Comparison of ENCODE assay signal across 16 cellular contexts in genomic region chr20:59784365-59785117, GRCh38.
A peak's percentile ranks its signal among the peaks of the same experiment; 100 is the strongest.
DNase-seq lines count a peak whose midpoint lies in the region; ATAC-seq and TF ChIP-seq lines count a peak whose summit lies in the region.
"Had no signal": no experiment of that assay in that cellular context is flagged by ENCODE, and none has a peak within 500 bp of the region (broad histone marks: within the 10 kb centered on the region; RNA-seq: fewer than 3 reads in every experiment).

No MANE protein-coding gene starts in this region.

- H3K23ac ChIP-seq in H9 (ENCODE audit: insufficient read length, low read depth, low read length), result no peak overlapping the region

- H2BK5ac ChIP-seq in H9 (ENCODE audit: insufficient read length, low read length), result no peak overlapping the region

- in situ Hi-C loops in G401 (cut with HindIII; ENCODE audit: low sequenced_read_pairs), result no loop called here

- H2BK120ac ChIP-seq in H9 (ENCODE audit: low read depth, low read length, poor library complexity, severe bottlenecking), result no peak overlapping the region

- H3K27me3 ChIP-seq in H9 (ENCODE audit: insufficient read depth, low read length), result no peaks in the 10 kb centered on the region
- peaks cover 0 to 7% (median 0%) of the 10 kb centered on the region in 3 donors for H3K27me3 ChIP-seq in sigmoid colon
- peaks cover 0 to 20% (median 0%) of the 10 kb centered on the region in 3 donors for H3K27me3 ChIP-seq in stomach

- H3K27me3 Mint-ChIP-seq in H9 (ENCODE audit: low read depth), result peaks cover 21% of the 10 kb centered on the region

- no peak overlapping the region for H2BK20ac ChIP-seq in H9 (ENCODE audit: low read depth, low read length, poor library complexity, severe bottlenecking)

- H4K5ac ChIP-seq in H9 (ENCODE audit: insufficient read length, low read depth, low read length), result no peak overlapping the region

- no peaks in the 10 kb centered on the region for H3K23me2 ChIP-seq in H9 (ENCODE audit: insufficient read length, low read depth, low read length, poor library complexity, severe bottlenecking)

- H2AFZ ChIP-seq in H9 (ENCODE audit: low read length), result no peak overlapping the region

- H3K9me3 Mint-ChIP-seq in H9, result peaks cover 0 to 21% of the 10 kb centered on the region in 2 experiments; a peak in 2 of 5 replicates

- H3K4me3 ChIP-seq in sigmoid colon (no peak overlapping the region), stomach (no peak overlapping the region)
- H3K4me3 ChIP-seq: K562 had no signal

- ATAC-seq in HG03159 (IDR thresholded peaks at IDR 0.05; ENCODE audit: unreplicated experiment), result no peak
- ATAC-seq: HCT116, K562 had no signal

- WGBS in H9 (ENCODE audit: extremely low coverage, insufficient read length, low lambda C conversion rate), result no CpG with 5 or more reads among the region's 10 CpGs
- WGBS in sigmoid colon, 2 donors, result 85 to 92% methylated on average over 10 of the region's 10 CpGs
- WGBS in stomach, 5 donors, result 78 to 87% (median 79%) methylated on average over 10 of the region's 10 CpGs

- no peak overlapping the region for H3K27ac ChIP-seq in H9 (ENCODE audit: insufficient read length, low read depth, low read length)
- H3K27ac ChIP-seq in sigmoid colon, result no peak overlapping the region
- no peak overlapping the region for H3K27ac ChIP-seq in stomach

- no peak overlapping the region for H4K8ac ChIP-seq in H9 (replicated peaks; ENCODE audit: insufficient read length, low read depth, low read length)

- no peak overlapping the region for H3K9ac ChIP-seq in H9 (ENCODE audit: extremely low read depth, insufficient read length, low read length)

- no peak overlapping the region for H4K91ac ChIP-seq in H9 (ENCODE audit: insufficient read length, low read depth, low read length)

- H2BK15ac ChIP-seq in H9 (ENCODE audit: low read depth, low read length), result no peak overlapping the region

- H3K9me3 ChIP-seq in H9 (ENCODE audit: control insufficient read depth, low read depth, low read length) (no peaks in the 10 kb centered on the region), sigmoid colon (no peaks in the 10 kb centered on the region), stomach (no peaks in the 10 kb centered on the region)
- H3K9me3 ChIP-seq: Caco-2 had no signal

- no peak overlapping the region for H2AK5ac ChIP-seq in H9 (ENCODE audit: insufficient read length, low read length)

- no peak overlapping the region for H3K27ac Mint-ChIP-seq in H9

- no peaks in the 10 kb centered on the region for H3K79me1 ChIP-seq in H9 (ENCODE audit: insufficient read depth, low read depth, low read length, poor library complexity, severe bottlenecking)

- TF ChIP-seq CTCF in H9 (conservative IDR thresholded peaks at IDR 0.05) (no peak), sigmoid colon (IDR thresholded peaks at IDR 0.05) (no peak), stomach (IDR thresholded peaks at IDR 0.05) (no peak)

- H3K4me3 Mint-ChIP-seq in H9, result no peak overlapping the region

- H3K14ac ChIP-seq in H9 (ENCODE audit: insufficient read depth, low read length), result no peak overlapping the region

- H3K36me3 ChIP-seq in sigmoid colon (no peaks in the 10 kb centered on the region), stomach (no peaks in the 10 kb centered on the region)

- intact Hi-C loops in sigmoid colon (cut with DNase I), result loop anchor here (5.0 kb wide), 1 partner anchor 68 kb away; no protein-coding TSS in a partner anchor
- intact Hi-C loops in stomach (cut with DNase I; ENCODE audit: low total_unique reads), result no loop called here

- no peak overlapping the region for H3K4me2 ChIP-seq in H9 (ENCODE audit: insufficient read depth, insufficient read length, low read length)

- TF ChIP-seq EP300 in sigmoid colon (IDR thresholded peaks at IDR 0.05) (no peak), stomach (IDR thresholded peaks at IDR 0.05) (no peak)

- no peaks in the 10 kb centered on the region for H3K79me2 ChIP-seq in H9 (ENCODE audit: insufficient read depth, low read length)

- H4K20me1 ChIP-seq in H9 (ENCODE audit: control insufficient read depth, insufficient read depth, insufficient read length), result no peaks in the 10 kb centered on the region

- H3K4me1 Mint-ChIP-seq in H9, result peaks cover 0 to 4% of the 10 kb centered on the region in 2 experiments; a peak in 2 of 4 replicates

- H3K18ac ChIP-seq in H9 (ENCODE audit: insufficient read length, low read depth, low read length), result no peak overlapping the region

- peak; percentile 65 for DNase-seq in G401 (ENCODE audit: low spot score)
- DNase-seq in H9, result peak; percentile 19
- peak; percentile 40 for DNase-seq in ecto neural progenitor cell (ENCODE audit: low spot score)
- peak; percentile 46 for DNase-seq in sigmoid colon
- DNase-seq in glomerular visceral epithelial cell (ENCODE audit: extremely low spot score), result no peak
- DNase-seq in stomach, result no peak
- DNase-seq: ACHN, AML-193, NCI-H187 treated with DMSO at 0.1 percent for 48 hours, NCI-H2171 treated with DMSO at 0.1 percent for 48 hours, NCI-H774, RPMI8226 had no signal

- H3T11ph ChIP-seq in H9 (ENCODE audit: low read length), result no peak overlapping the region

- no peak overlapping the region for H3K4ac ChIP-seq in H9 (ENCODE audit: low read depth, low read length)

- H3K56ac ChIP-seq in H9 (ENCODE audit: insufficient read length, low read depth, low read length), result no peak overlapping the region

- H3K4me1 ChIP-seq in H9 (ENCODE audit: insufficient read depth, low read length) (no peaks in the 10 kb centered on the region), sigmoid colon (no peaks in the 10 kb centered on the region), stomach (no peaks in the 10 kb centered on the region)

- no peak for TF ChIP-seq POLR2A in sigmoid colon (IDR thresholded peaks at IDR 0.05)
- no peak for TF ChIP-seq POLR2A in stomach (IDR thresholded peaks at IDR 0.05)

- no peaks in the 10 kb centered on the region for H3K36me3 Mint-ChIP-seq in H9 (ENCODE audit: insufficient read depth in 1 of 3, low read depth in 3 of 3)

- no peak overlapping the region for H2BK12ac ChIP-seq in H9 (ENCODE audit: insufficient read length, low read depth, low read length)

Comparison
In these comparisons a context has a peak if more than half of its experiments do, and no peak if none do; other contexts are left out.
1. DNase-seq: peak in G401 (single experiment), H9 (single experiment), ecto neural progenitor cell (single experiment) and sigmoid colon (single experiment); none in glomerular visceral epithelial cell (single experiment) and stomach (single experiment).